ENCODE assay signal across 23 cellular contexts in genomic region chr20:45085289-45085688, GRCh38. TPM values are rescaled to one million over a fixed set of nuclear protein-coding genes. Genes with fewer than 3 reads are reported as not detected.
DNase-seq lines count a peak whose midpoint lies in the region; ATAC-seq and TF ChIP-seq lines count a peak whose summit lies in the region.
"Had no signal": no experiment of that assay in that cellular context is flagged by ENCODE, and none has a peak within 500 bp of the region (broad histone marks: within the 10 kb centered on the region; RNA-seq: fewer than 3 reads in every experiment).

No MANE protein-coding gene starts in this region.

- peaks cover 73% of the 10 kb centered on the region for H3K36me3 Mint-ChIP-seq in activated CD8-positive, alpha-beta T cell treated with anti-CD3 and anti-CD28 coated beads for 36 hours (ENCODE audit: low read depth)
- H3K36me3 Mint-ChIP-seq in naive B cell (peaks cover 36 to 44% of the 10 kb centered on the region in 2 donors), MCF 10A (ENCODE audit: insufficient read depth, unreplicated experiment) (peaks cover 22% of the 10 kb centered on the region)

- H3K27me3 Mint-ChIP-seq in activated CD8-positive, alpha-beta T cell treated with anti-CD3 and anti-CD28 coated beads for 36 hours, result no peaks in the 10 kb centered on the region
- H3K27me3 Mint-ChIP-seq in naive B cell (no peaks in the 10 kb centered on the region), MCF 10A (ENCODE audit: insufficient read depth, unreplicated experiment) (no peaks in the 10 kb centered on the region)

- peaks cover 0 to 13% (median 10%) of the 10 kb centered on the region in 10 experiments; a peak in 14 of 20 replicates for H3K4me1 ChIP-seq in BLaER1 treated with 17β-estradiol and CSF1 and Interleukin-3, amounts not matched to agents 10 nM and 100 nM

- no TSS peak for BruUV-seq in MCF 10A (replicated peaks; lab: Mats Ljungman, UMichigan)

- H3K9me3 Mint-ChIP-seq in activated CD8-positive, alpha-beta T cell treated with anti-CD3 and anti-CD28 coated beads for 36 hours, result peaks cover 7% of the 10 kb centered on the region
- H3K9me3 Mint-ChIP-seq in naive B cell (peaks cover 2 to 22% (median 12%) of the 10 kb centered on the region in 7 donors), MCF 10A (ENCODE audit: unreplicated experiment) (no peaks in the 10 kb centered on the region)

- ATAC-seq in activated CD8-positive, alpha-beta T cell treated with anti-CD3 and anti-CD28 coated beads for 36 hours, result no peak
- ATAC-seq in naive B cell (ENCODE audit: low read depth in 2 of 2) (no peak), GM18520 (IDR thresholded peaks at IDR 0.05; ENCODE audit: unreplicated experiment) (no peak), GM21360 (IDR thresholded peaks at IDR 0.05; ENCODE audit: unreplicated experiment) (no peak)
- ATAC-seq: activated CD4-positive, CD25-positive, alpha-beta regulatory T cell treated with anti-CD3 and anti-CD28 coated beads, Interleukin-2, amount 50 U/mL, for 24 hours; HCT116; sciatic nerve had no signal

- H3K36me3 ChIP-seq in BLaER1 treated with 17β-estradiol and CSF1 and Interleukin-3, amounts not matched to agents 10 nM and 100 nM, result peaks cover 26 to 56% (median 37%) of the 10 kb centered on the region in 11 experiments

- H3K4me3 Mint-ChIP-seq in activated CD8-positive, alpha-beta T cell treated with anti-CD3 and anti-CD28 coated beads for 36 hours, result no peak overlapping the region
- no peak overlapping the region for H3K4me3 Mint-ChIP-seq in naive B cell
- H3K4me3 Mint-ChIP-seq in MCF 10A (ENCODE audit: unreplicated experiment), result no peak overlapping the region
- H3K4me3 Mint-ChIP-seq: neural crest cell had no signal

- H3K27me3 ChIP-seq in BLaER1 treated with 17β-estradiol and CSF1 and Interleukin-3, amounts not matched to agents 10 nM and 100 nM, result no peaks in the 10 kb centered on the region

- peak overlapping the region; percentile 35 for H3K27ac Mint-ChIP-seq in activated CD8-positive, alpha-beta T cell treated with anti-CD3 and anti-CD28 coated beads for 36 hours
- H3K27ac Mint-ChIP-seq in naive B cell (peak overlapping the region; percentile 24 to 91 (median 74)), MCF 10A (ENCODE audit: low read depth, unreplicated experiment) (no peak overlapping the region)

- intact Hi-C loops in activated CD8-positive, alpha-beta T cell treated with anti-CD3 and anti-CD28 coated beads for 36 hours (cut with micrococcal nuclease), result no loop called here
- intact Hi-C loops in MCF 10A (cut with micrococcal nuclease), result no loop called here

- H4K20me1 ChIP-seq in BLaER1 treated with 17β-estradiol and CSF1 and Interleukin-3, amounts not matched to agents 10 nM and 100 nM, result no peaks in the 10 kb centered on the region

- H3K4me3 ChIP-seq in BLaER1 treated with 17β-estradiol and CSF1 and Interleukin-3, amounts not matched to agents 10 nM and 100 nM, result no peak overlapping the region
- H3K4me3 ChIP-seq: SK-N-MC had no signal

- POLR2A ChIA-PET in activated CD8-positive, alpha-beta T cell treated with anti-CD3 and anti-CD28 coated beads for 36 hours (lab: Charles Lee), result no interaction called here
- POLR2A ChIA-PET in MCF 10A (lab: Yijun Ruan, JAX), result no interaction called here

- peaks cover 2% of the 10 kb centered on the region for H3K4me1 Mint-ChIP-seq in activated CD8-positive, alpha-beta T cell treated with anti-CD3 and anti-CD28 coated beads for 36 hours (ENCODE audit: low read depth)
- H3K4me1 Mint-ChIP-seq in naive B cell (peaks cover 31 to 36% (median 31%) of the 10 kb centered on the region in 3 donors), MCF 10A (ENCODE audit: insufficient read depth, unreplicated experiment) (peaks cover 14% of the 10 kb centered on the region)
- H3K4me1 Mint-ChIP-seq: neural crest cell had no signal

- no peak for TF ChIP-seq CTCF in activated CD8-positive, alpha-beta T cell treated with anti-CD3 and anti-CD28 coated beads for 36 hours (IDR thresholded peaks at IDR 0.05)
- TF ChIP-seq CTCF in MCF 10A (IDR thresholded peaks at IDR 0.05; ENCODE audit: unreplicated experiment), result no peak

- no peak overlapping the region for H3K27ac ChIP-seq in BLaER1 treated with 17β-estradiol and CSF1 and Interleukin-3, amounts not matched to agents 10 nM and 100 nM
- H3K27ac ChIP-seq: RWPE1, SK-N-MC had no signal

- no peak overlapping the region for H3K9ac ChIP-seq in BLaER1 treated with 17β-estradiol and CSF1 and Interleukin-3, amounts not matched to agents 10 nM and 100 nM

- peak overlapping the region in 6 of 11 experiments; percentile 5 to 51 (median 28); a peak in 8 of 22 replicates for H3K4me2 ChIP-seq in BLaER1 treated with 17β-estradiol and CSF1 and Interleukin-3, amounts not matched to agents 10 nM and 100 nM

- DNase-seq in ELF-1 (ENCODE audit: low read depth, low spot score) (peak; percentile 68), naive B cell (no peak), MCF 10A (ENCODE audit: unreplicated experiment) (no peak)
- no peak for DNase-seq in activated CD8-positive, alpha-beta T cell treated with anti-CD3 and anti-CD28 coated beads for 36 hours
- DNase-seq: amygdala; dermis blood vessel endothelial cell; NCI-H2171; NCI-H524 treated with DMSO at 0.1 percent for 48 hours; stimulated activated CD4-positive, alpha-beta T cell treated with anti-CD3 and anti-CD28 coated beads, Interleukin-15, amount 100 ng/mL, for 24 hours; substantia nigra had no signal

- H3K9me3 ChIP-seq in BLaER1 treated with 17β-estradiol and CSF1 and Interleukin-3, amounts not matched to agents 10 nM and 100 nM (replicated peaks in 1 of 11), result peaks cover 17 to 24% (median 18%) of the 10 kb centered on the region in 11 experiments

- CTCF ChIA-PET in activated CD8-positive, alpha-beta T cell treated with anti-CD3 and anti-CD28 coated beads for 36 hours (lab: Charles Lee), result interaction anchor here (3.9 kb wide), 1 partner anchor 11 kb away, joined by 28 read pairs; no protein-coding TSS in a partner anchor
- CTCF ChIA-PET in MCF 10A (lab: Yijun Ruan, JAX), result interaction anchor here (1.9 kb wide), 1 partner anchor 10 kb away, joined by 11 read pairs; no protein-coding TSS in a partner anchor

RNA-seq across cellular contexts. Expression of gene KCNS1, which starts 15.6 kb away (rescaled TPM):
- under 1 TPM; 0.38 to 0.54 TPM for total RNA-seq in activated CD8-positive, alpha-beta T cell treated with anti-CD3 and anti-CD28 coated beads for 36 hours
- polyA plus RNA-seq in naive B cell (ENCODE audit: low read depth in 6 of 6), result under 1 TPM in 4 of 6 donors, not detected in 2; 0.06 to 0.26 (median 0.20) TPM
- total RNA-seq in MCF 10A (2022), result not detected in 2 replicates
- total RNA-seq: mesenteric fat pad, neural crest cell, sciatic nerve had no signal

RNA-seq across cellular contexts. Expression of gene WFDC5, which starts 29.7 kb away (rescaled TPM):
- not detected for total RNA-seq in activated CD8-positive, alpha-beta T cell treated with anti-CD3 and anti-CD28 coated beads for 36 hours
- not detected for polyA plus RNA-seq in naive B cell (ENCODE audit: low read depth in 6 of 6)
- not detected in 2 replicates for total RNA-seq in MCF 10A (2022)
- total RNA-seq: activated CD8-positive, alpha-beta memory T cell treated with anti-CD3 and anti-CD28 coated beads for 36 hours; cardiac septum; dermis blood vessel endothelial cell; endothelial cell of umbilical vein; mesenteric fat pad; neural crest cell; sciatic nerve had no signal
- polyA plus RNA-seq: endothelial cell of umbilical vein had no signal

RNA-seq across cellular contexts. Expression of gene WFDC12, which starts 39.0 kb away (rescaled TPM):
- total RNA-seq in activated CD8-positive, alpha-beta T cell treated with anti-CD3 and anti-CD28 coated beads for 36 hours, result not detected
- not detected for polyA plus RNA-seq in naive B cell (ENCODE audit: low read depth in 6 of 6)
- not detected in 2 replicates for total RNA-seq in MCF 10A (2022)
- total RNA-seq: activated CD8-positive, alpha-beta memory T cell treated with anti-CD3 and anti-CD28 coated beads for 36 hours; cardiac septum; dermis blood vessel endothelial cell; endothelial cell of umbilical vein; mesenteric fat pad; neural crest cell; sciatic nerve had no signal
- polyA plus RNA-seq: endothelial cell of umbilical vein had no signal
